Comparison of ENCODE assay signal across 14 cellular contexts in genomic region chr17:82658796-82659452, GRCh38. TPM values are rescaled to one million over a fixed set of nuclear protein-coding genes. Genes with fewer than 3 reads are reported as not detected.
DNase-seq lines count a peak whose midpoint lies in the region; ATAC-seq and TF ChIP-seq lines count a peak whose summit lies in the region.
"Had no signal": no experiment of that assay in that cellular context is flagged by ENCODE, and none has a peak within 500 bp of the region (broad histone marks: within the 10 kb centered on the region; RNA-seq: fewer than 3 reads in every experiment).

No MANE protein-coding gene starts in this region.

- intact Hi-C loops in Right ventricle myocardium inferior (cut with DNase I) (no loop called here), left ventricle myocardium superior (cut with micrococcal nuclease) (no loop called here), mammary epithelial cell (cut with micrococcal nuclease) (no loop called here)

- in situ Hi-C loops in mammary epithelial cell (cut with MboI; ENCODE audit: low sequenced_read_pairs in 2 of 2), result loop anchor here in 1 of 2 donors (5.0 to 10.0 kb wide), 2 partner anchors 96 to 118 kb away; partner anchors contain the start of gene TBCD

- H3K27ac Mint-ChIP-seq in endothelial cell (ENCODE audit: unreplicated experiment), result no peak overlapping the region

- peaks cover 7% of the 10 kb centered on the region for H3K36me3 Mint-ChIP-seq in endothelial cell (ENCODE audit: low read depth, unreplicated experiment)

- CTCF ChIA-PET in mammary epithelial cell (lab: Charles Lee; ENCODE audit: low non-redundant PET), result no interaction called here

- H3K36me3 ChIP-seq in osteoblast (ENCODE audit: insufficient read depth, low read length), result no peaks in the 10 kb centered on the region
- no peaks in the 10 kb centered on the region for H3K36me3 ChIP-seq in mammary epithelial cell (ENCODE audit: insufficient read depth, low read length)
- H3K36me3 ChIP-seq: HAP-1 had no signal

- H3K4me3 ChIP-seq in osteoblast (ENCODE audit: insufficient read depth, low read length) (no peak overlapping the region), mammary epithelial cell (replicated peaks in 1 of 3; ENCODE audit: insufficient read depth in 1 of 3, low read depth in 2 of 3, low read length in 3 of 3) (no peak overlapping the region)
- H3K4me3 ChIP-seq: BLaER1, HAP-1 had no signal

- H3K27me3 Mint-ChIP-seq in endothelial cell (ENCODE audit: unreplicated experiment), result peaks cover 5% of the 10 kb centered on the region

- H3K4me1 ChIP-seq in osteoblast (ENCODE audit: insufficient read depth, low read length) (no peaks in the 10 kb centered on the region), mammary epithelial cell (ENCODE audit: insufficient read depth, low read length) (no peaks in the 10 kb centered on the region)
- H3K4me1 ChIP-seq: HAP-1 had no signal

- H3K9ac ChIP-seq in mammary epithelial cell (ENCODE audit: insufficient read depth, low read length), result no peak overlapping the region
- H3K9ac ChIP-seq: BLaER1 had no signal

- TF ChIP-seq CTCF in endothelial cell (IDR thresholded peaks at IDR 0.05; ENCODE audit: unreplicated experiment), result no peak
- no peak for TF ChIP-seq CTCF in osteoblast (IDR thresholded peaks at IDR 0.05; ENCODE audit: extremely low read depth, low read depth, low read length)
- TF ChIP-seq CTCF in mammary epithelial cell (conservative IDR thresholded peaks at IDR 0.05 in 1 of 2, IDR thresholded peaks at IDR 0.05 in 1 of 2; ENCODE audit: extremely low read depth in 1 of 2, insufficient read depth in 1 of 2, low read depth in 1 of 2, low read length in 2 of 2), result no peak

- ATAC-seq in Right ventricle myocardium inferior (no peak), left ventricle myocardium superior (no peak), HG02571 (IDR thresholded peaks at IDR 0.05; ENCODE audit: unreplicated experiment) (no peak)

- dilution Hi-C loops in mammary epithelial cell (cut with HindIII; ENCODE audit: low sequenced_read_pairs), result no loop called here

- H2AFZ ChIP-seq in osteoblast (ENCODE audit: low read length) (no peak overlapping the region), mammary epithelial cell (ENCODE audit: low read depth, low read length) (no peak overlapping the region)

- H3K79me2 ChIP-seq in osteoblast (ENCODE audit: insufficient read depth, low read length) (no peaks in the 10 kb centered on the region), mammary epithelial cell (ENCODE audit: insufficient read depth, low read length) (no peaks in the 10 kb centered on the region)

- BruUV-seq in mammary epithelial cell (replicated peaks; lab: Mats Ljungman, UMichigan), result no TSS peak

- H4K20me1 ChIP-seq in osteoblast (ENCODE audit: insufficient read depth, low read length) (no peaks in the 10 kb centered on the region), mammary epithelial cell (ENCODE audit: insufficient read depth, low read length) (no peaks in the 10 kb centered on the region)
- H4K20me1 ChIP-seq: BLaER1 had no signal

- H3K4me1 Mint-ChIP-seq in endothelial cell (ENCODE audit: unreplicated experiment), result peaks cover 5% of the 10 kb centered on the region

- DNase-seq in Right ventricle myocardium inferior (ENCODE audit: missing footprints) (peak; percentile 37), left ventricle myocardium superior (no peak), endothelial cell (ENCODE audit: low spot score) (no peak), osteoblast (ENCODE audit: insufficient read length, low spot score, missing footprints) (peak; percentile 22), mammary epithelial cell (no peak), hippocampal formation (lab: John Stamatoyannopoulos, UW) (no peak)
- DNase-seq: 8988T, AML-193, DMS 273 treated with DMSO at 0.1 percent for 48 hours, GOT3 had no signal

- no peaks in the 10 kb centered on the region for H3K9me3 Mint-ChIP-seq in endothelial cell (ENCODE audit: unreplicated experiment)

- H3K27ac ChIP-seq in osteoblast (ENCODE audit: low read depth, low read length), result no peak overlapping the region
- H3K27ac ChIP-seq in mammary epithelial cell (ENCODE audit: insufficient read depth, low read depth, low read length), result no peak overlapping the region
- H3K27ac ChIP-seq: BLaER1, HL-60 had no signal

- no peak overlapping the region for H3K4me2 ChIP-seq in osteoblast (ENCODE audit: insufficient read depth, low read length)
- no peak overlapping the region for H3K4me2 ChIP-seq in mammary epithelial cell (ENCODE audit: insufficient read depth, low read depth, low read length)
- H3K4me2 ChIP-seq: BLaER1 had no signal

- H3K27me3 ChIP-seq in osteoblast (ENCODE audit: insufficient read depth, low read length) (no peaks in the 10 kb centered on the region), mammary epithelial cell (ENCODE audit: insufficient read depth, low read length) (no peaks in the 10 kb centered on the region)

- peak overlapping the region; percentile 3 for H3K4me3 Mint-ChIP-seq in endothelial cell (ENCODE audit: unreplicated experiment)

- WGBS in mammary epithelial cell (ENCODE audit: low coverage, missing lambda C conversion rate), result 93% methylated on average over 18 of the region's 36 CpGs

- H3K9me3 ChIP-seq in osteoblast (ENCODE audit: low read depth, low read length) (no peaks in the 10 kb centered on the region), mammary epithelial cell (replicated peaks; ENCODE audit: insufficient read depth, low read length) (no peaks in the 10 kb centered on the region)
- H3K9me3 ChIP-seq: BLaER1, HAP-1 had no signal

RNA-seq across cellular contexts. Expression of gene WDR45B, which starts 10.7 kb away (rescaled TPM):
- total RNA-seq in Right ventricle myocardium inferior (38.0 TPM), left ventricle myocardium superior (37.3 TPM), endothelial cell (ENCODE audit: unreplicated experiment) (74.1 TPM), osteoblast (66.2 and 66.3 TPM in 2 replicates), mammary epithelial cell (10 to 100 TPM; 62.2 to 68.4 TPM)
- polyA plus RNA-seq in mammary epithelial cell, result 71.9 TPM
- 71.2 TPM for polyA minus RNA-seq in mammary epithelial cell

RNA-seq across cellular contexts. Expression of gene RAB40B, which starts 39.6 kb away (rescaled TPM):
- total RNA-seq in Right ventricle myocardium inferior (19.9 TPM), left ventricle myocardium superior (21.3 TPM), endothelial cell (ENCODE audit: unreplicated experiment) (6.7 TPM), osteoblast (8.3 and 9.1 TPM in 2 replicates), mammary epithelial cell (10 to 100 TPM; 13.3 to 17.8 TPM)
- 16.5 TPM for polyA plus RNA-seq in mammary epithelial cell
- 10.5 TPM for polyA minus RNA-seq in mammary epithelial cell

RNA-seq across cellular contexts. Expression of gene FN3KRP, which starts 57.6 kb away (rescaled TPM):
- 13.0 TPM for total RNA-seq in Right ventricle myocardium inferior
- total RNA-seq in left ventricle myocardium superior, result 14.0 TPM
- total RNA-seq in endothelial cell (ENCODE audit: unreplicated experiment), result 27.9 TPM
- total RNA-seq in osteoblast, result 10.1 and 13.8 TPM in 2 replicates
- total RNA-seq in mammary epithelial cell, result 10 to 100 TPM; 16.7 to 44.5 TPM
- polyA plus RNA-seq in mammary epithelial cell, result 27.2 TPM
- polyA minus RNA-seq in mammary epithelial cell, result 52.6 TPM

Comparison
In these comparisons a context has a peak if more than half of its experiments do, and no peak if none do; other contexts are left out.
1. DNase-seq: peak in Right ventricle myocardium inferior (single experiment) and osteoblast (single experiment); none in left ventricle myocardium superior (single experiment), endothelial cell (single experiment), mammary epithelial cell (single experiment) and hippocampal formation (0 of 2).